8 cellular contexts compared by ENCODE assay signal in the genomic region with DNA sequence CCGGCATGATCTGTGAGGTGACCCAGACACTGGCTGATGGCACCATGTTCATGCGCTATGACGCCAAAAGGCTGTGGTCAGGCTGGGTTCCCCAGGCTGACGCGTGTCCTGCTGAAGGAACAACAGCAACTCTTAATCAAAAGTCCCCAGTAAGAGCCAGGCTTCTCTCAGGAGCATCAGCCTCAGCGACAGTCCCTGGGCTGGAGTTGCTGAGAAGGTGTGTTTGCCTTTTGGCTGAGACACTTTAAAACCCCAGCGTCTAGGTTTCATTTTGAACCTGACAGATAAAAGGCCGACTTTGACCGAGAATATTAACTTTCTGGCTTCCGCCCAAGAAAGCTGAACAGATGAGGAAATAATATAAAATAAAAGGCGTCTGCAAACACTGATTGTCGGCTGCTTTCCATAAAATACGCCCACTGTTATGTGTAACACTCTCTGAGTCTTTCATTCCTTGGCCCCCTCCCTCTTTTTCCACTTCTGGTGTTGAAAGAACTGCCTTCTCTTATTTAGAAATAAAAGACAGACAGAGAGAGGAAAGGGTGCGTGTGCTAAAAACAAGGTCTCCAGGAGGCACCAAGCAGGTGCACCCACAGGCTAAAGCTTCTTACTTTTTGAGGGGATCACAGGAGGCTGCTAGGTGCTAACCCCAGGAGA.
DNase-seq lines count a peak whose midpoint lies in the region; ATAC-seq and TF ChIP-seq lines count a peak whose summit lies in the region.

No MANE protein-coding gene starts in this region.

- peak overlapping the region; percentile 48 for H3K27ac ChIP-seq in KOPT-K1 (ENCODE audit: low read depth, low read length, poor library complexity, severe bottlenecking)
- peak overlapping the region; percentile 0 for H3K27ac ChIP-seq in colonic mucosa

- H3K36me3 ChIP-seq in KOPT-K1 (ENCODE audit: insufficient read depth, low read length): no peaks in the 10 kb centered on the region
- H3K36me3 ChIP-seq in colonic mucosa: no peaks in the 10 kb centered on the region

- intact Hi-C loops in colonic mucosa (cut with DNase I) (no loop called here), Right ventricle myocardium inferior (cut with DNase I) (no loop called here)

- ATAC-seq in GM19455 (IDR thresholded peaks at IDR 0.05; ENCODE audit: unreplicated experiment) (no peak), Right ventricle myocardium inferior (no peak)

- H3K9ac ChIP-seq in colonic mucosa (ENCODE audit: low read depth in 2 of 2, low read length in 2 of 2): peak overlapping the region; percentile 12 to 38

- no peaks in the 10 kb centered on the region for H3K9me3 ChIP-seq in KOPT-K1 (ENCODE audit: insufficient read depth, low read length, poor library complexity, severe bottlenecking)
- no peaks in the 10 kb centered on the region for H3K9me3 ChIP-seq in colonic mucosa

- DNase-seq in T-helper 1 cell (peak in 3 of 5 donors; percentile 16 to 44 (median 32)), colonic mucosa (peak; percentile 67), NCI-H1694 treated with DMSO at 0.1 percent for 48 hours (lab: John Stamatoyannopoulos, UW) (no peak), NCI-H82 (lab: John Stamatoyannopoulos, UW) (no peak), Right ventricle myocardium inferior (ENCODE audit: missing footprints) (no peak)
- peak; percentile 25 for DNase-seq in stimulated activated CD4-positive, alpha-beta T cell treated with anti-CD3 and anti-CD28 coated beads, Interleukin-4, amount 100 ng/mL, for 1 hour

- H3K27me3 ChIP-seq in colonic mucosa: peaks cover 3% of the 10 kb centered on the region

- no peak for TF ChIP-seq CTCF in colonic mucosa (IDR thresholded peaks at IDR 0.05)

- H3K4me1 ChIP-seq in colonic mucosa: no peaks in the 10 kb centered on the region

- H3K4me3 ChIP-seq in colonic mucosa: no peak overlapping the region

Comparison
In these comparisons a context has a peak if more than half of its experiments do, and no peak if none do; other contexts are left out.
1. DNase-seq: peak in T-helper 1 cell (3 of 5), colonic mucosa (single experiment) and stimulated activated CD4-positive, alpha-beta T cell treated with anti-CD3 and anti-CD28 coated beads, Interleukin-4, amount 100 ng/mL, for 1 hour (single experiment); none in NCI-H1694 treated with DMSO at 0.1 percent for 48 hours (single experiment), NCI-H82 (single experiment) and Right ventricle myocardium inferior (single experiment).